In genomic region chr7:104550362-104550761, GRCh38 we compare ENCODE assay signal across 18 cellular contexts.
DNase-seq lines count a peak whose midpoint lies in the region; ATAC-seq, FAIRE-seq and TF ChIP-seq lines count a peak whose summit lies in the region.
"Had no signal": no experiment of that assay in that cellular context is flagged by ENCODE, and none has a peak within 500 bp of the region (broad histone marks: within the 10 kb centered on the region; RNA-seq: fewer than 3 reads in every experiment).

No MANE protein-coding gene starts in this region.

- no peaks in the 10 kb centered on the region for H3K9me3 ChIP-seq in HepG2 (ENCODE audit: low read length)

- TF ChIP-seq CTCF in AG10803 (conservative IDR thresholded peaks at IDR 0.05; ENCODE audit: low read length), result no peak
- no peak for TF ChIP-seq CTCF in HepG2 (CRISPR knock-in tag; IDR thresholded peaks at IDR 0.05)

- POLR2A ChIA-PET in HepG2 (lab: Yijun Ruan, JAX), result no interaction called here

- no peak overlapping the region for H3K27ac Mint-ChIP-seq in activated naive CD4-positive, alpha-beta T cell treated with anti-CD3 and anti-CD28 coated beads, Interleukin-2, amount 50 U/mL, for 72 hours

- no peaks in the 10 kb centered on the region for H3K36me3 ChIP-seq in HepG2 (replicated peaks in 1 of 2; ENCODE audit: control insufficient read depth in 1 of 2, insufficient read depth in 2 of 2, low read length in 2 of 2)
- H3K36me3 ChIP-seq: BLaER1 treated with 17β-estradiol and CSF1 and Interleukin-3, amounts not matched to agents 10 nM and 100 nM had no signal

- peak; percentile 2 for DNase-seq in AG10803 (ENCODE audit: low read depth)
- peak; percentile 3 for DNase-seq in HS-5 (ENCODE audit: low read depth)
- peak; percentile 17 for DNase-seq in T1000 (lab: John Stamatoyannopoulos, UW)
- peak; percentile 0 for DNase-seq in fibroblast of peridontal ligament (ENCODE audit: extremely low read depth)
- no peak for DNase-seq in activated naive CD4-positive, alpha-beta T cell treated with anti-CD3 and anti-CD28 coated beads, Interleukin-2, amount 50 U/mL, for 72 hours (ENCODE audit: low spot score in 2 of 2)
- DNase-seq in sciatic nerve (ENCODE audit: low spot score), result no peak
- DNase-seq in HepG2 (ENCODE audit: low spot score), result no peak
- DNase-seq: H7, IMR-90, Karpas-422, NCI-H187, NCI-H345, NCI-H526 treated with DMSO at 0.1 percent for 48 hours had no signal

- BruUV-seq in HepG2 (replicated peaks; lab: Mats Ljungman, UMichigan), result no TSS peak

- H3K9ac ChIP-seq in HepG2 (ENCODE audit: insufficient read depth, low read depth, low read length), result no peak overlapping the region
- H3K9ac ChIP-seq: BLaER1 treated with 17β-estradiol and CSF1 and Interleukin-3, amounts not matched to agents 10 nM and 100 nM had no signal

- no peak for ATAC-seq in activated naive CD4-positive, alpha-beta T cell treated with anti-CD3 and anti-CD28 coated beads, Interleukin-2, amount 50 U/mL, for 72 hours
- no peak for ATAC-seq in sciatic nerve
- ATAC-seq in GM18505 (IDR thresholded peaks at IDR 0.05; ENCODE audit: unreplicated experiment), result no peak
- no peak for ATAC-seq in HepG2
- ATAC-seq: Right ventricle myocardium inferior had no signal

- H3K27me3 ChIP-seq in HepG2 (ENCODE audit: control insufficient read depth in 1 of 2, insufficient read depth in 2 of 2, low read length in 2 of 2), result no peaks in the 10 kb centered on the region
- H3K27me3 ChIP-seq: BLaER1 treated with 17β-estradiol and CSF1 and Interleukin-3, amounts not matched to agents 10 nM and 100 nM had no signal

- peaks cover 0 to 18% of the 10 kb centered on the region in 2 donors for H3K9me3 Mint-ChIP-seq in activated naive CD4-positive, alpha-beta T cell treated with anti-CD3 and anti-CD28 coated beads, Interleukin-2, amount 50 U/mL, for 72 hours

- no peak for TF ChIP-seq EP300 in HepG2 (IDR thresholded peaks at IDR 0.05; ENCODE audit: low read depth in 2 of 2, low read length in 2 of 2)
- TF ChIP-seq EP300 in HepG2 (CRISPR knock-in tag; IDR thresholded peaks at IDR 0.05; ENCODE audit: borderline replicate concordance), result no peak

- WGBS in HepG2 (ENCODE audit: low lambda C conversion rate), result 24% methylated on average over 3 of the region's 3 CpGs

- no peak overlapping the region for H3K4me3 ChIP-seq in AG10803 (ENCODE audit: low read length)
- H3K4me3 ChIP-seq in HepG2 (replicated peaks in 1 of 3; ENCODE audit: insufficient read depth in 1 of 3, low read depth in 2 of 3, low read length in 3 of 3), result no peak overlapping the region
- H3K4me3 ChIP-seq: BLaER1 treated with 17β-estradiol and CSF1 and Interleukin-3, amounts not matched to agents 10 nM and 100 nM; SK-N-MC had no signal

- H3K27ac ChIP-seq in HepG2 (ENCODE audit: extremely low read length, insufficient read depth, low read length), result no peak overlapping the region
- H3K27ac ChIP-seq: BLaER1 treated with 17β-estradiol and CSF1 and Interleukin-3, amounts not matched to agents 10 nM and 100 nM; SK-N-MC had no signal

- H3K4me1 ChIP-seq in HepG2 (ENCODE audit: insufficient read depth, low read length), result no peaks in the 10 kb centered on the region
- H3K4me1 ChIP-seq: BLaER1 treated with 17β-estradiol and CSF1 and Interleukin-3, amounts not matched to agents 10 nM and 100 nM had no signal

- FAIRE-seq in HepG2 (lab: Jason Lieb, UNC), result no peak
- FAIRE-seq: GM12892 had no signal

- no peak overlapping the region for H2AFZ ChIP-seq in HepG2 (ENCODE audit: low read length)

- no peaks in the 10 kb centered on the region for H4K20me1 ChIP-seq in HepG2 (ENCODE audit: insufficient read depth, low read length)
- H4K20me1 ChIP-seq: BLaER1 treated with 17β-estradiol and CSF1 and Interleukin-3, amounts not matched to agents 10 nM and 100 nM had no signal

- no peak for TF ChIP-seq POLR2A in GM18505 (IDR thresholded peaks at IDR 0.05; ENCODE audit: borderline replicate concordance, extremely low read depth, insufficient read depth, insufficient read length)
- TF ChIP-seq POLR2A in HepG2 (IDR thresholded peaks at IDR 0.05; ENCODE audit: insufficient read depth in 1 of 2, low read depth in 2 of 2, low read length in 2 of 2), result no peak

- TF ChIP-seq RAD21 in HepG2 (CRISPR knock-in tag; IDR thresholded peaks at IDR 0.05), result no peak

- CTCF ChIA-PET in HepG2 (lab: Yijun Ruan, JAX; ENCODE audit: low intra/inter-chr PET ratio, low total read pairs), result no interaction called here

- H3K4me2 ChIP-seq in HepG2 (ENCODE audit: low read depth, low read length), result no peak overlapping the region
- H3K4me2 ChIP-seq: BLaER1 treated with 17β-estradiol and CSF1 and Interleukin-3, amounts not matched to agents 10 nM and 100 nM had no signal

- intact Hi-C loops in sciatic nerve (cut with DNase I) (no loop called here), HepG2 (cut with micrococcal nuclease; ENCODE audit: unreplicated experiment) (no loop called here)

- in situ Hi-C loops in HepG2 (cut with HindIII; ENCODE audit: extremely low pct_ligation_motif_present, low pct_unique_long_range_greater_than_20kb), result no loop called here

- H3K36me3 Mint-ChIP-seq in activated naive CD4-positive, alpha-beta T cell treated with anti-CD3 and anti-CD28 coated beads, Interleukin-2, amount 50 U/mL, for 72 hours, result no peaks in the 10 kb centered on the region

- no peaks in the 10 kb centered on the region for H3K79me2 ChIP-seq in HepG2 (ENCODE audit: insufficient read depth, low read length)

TF ChIP-seq in HepG2, 621 proteins besides CTCF, POLR2A, EP300 and RAD21 (continues in another document):
- no peak for TF ChIP-seq SETDB1 (CRISPR knock-in tag; IDR thresholded peaks at IDR 0.05; ENCODE audit: borderline replicate concordance)
- TF ChIP-seq ZNF75D (CRISPR knock-in tag; IDR thresholded peaks at IDR 0.05; ENCODE audit: borderline replicate concordance), result no peak
- no peak for TF ChIP-seq ZNF318 (CRISPR knock-in tag; IDR thresholded peaks at IDR 0.05)
- no peak for TF ChIP-seq DR1 (CRISPR knock-in tag; IDR thresholded peaks at IDR 0.05)
- TF ChIP-seq ZNF414 (CRISPR knock-in tag; IDR thresholded peaks at IDR 0.05), result no peak
- no peak for TF ChIP-seq EHMT2 (IDR thresholded peaks at IDR 0.05; ENCODE audit: borderline replicate concordance, low read depth, low read length)
- TF ChIP-seq ZNF660 (CRISPR knock-in tag; IDR thresholded peaks at IDR 0.05; ENCODE audit: borderline replicate concordance, low read depth), result no peak
- TF ChIP-seq ZFYVE20 (CRISPR knock-in tag; IDR thresholded peaks at IDR 0.05; ENCODE audit: borderline replicate concordance, low read depth), result no peak

Comparison
In these comparisons a context has a peak if more than half of its experiments do, and no peak if none do; other contexts are left out.
1. DNase-seq: peak in AG10803 (single experiment), HS-5 (single experiment), T1000 (single experiment) and fibroblast of peridontal ligament (single experiment); none in activated naive CD4-positive, alpha-beta T cell treated with anti-CD3 and anti-CD28 coated beads, Interleukin-2, amount 50 U/mL, for 72 hours (0 of 2), sciatic nerve (single experiment) and HepG2 (single experiment).